Comparison of ENCODE assay signal across 8 cellular contexts in the genomic region with DNA sequence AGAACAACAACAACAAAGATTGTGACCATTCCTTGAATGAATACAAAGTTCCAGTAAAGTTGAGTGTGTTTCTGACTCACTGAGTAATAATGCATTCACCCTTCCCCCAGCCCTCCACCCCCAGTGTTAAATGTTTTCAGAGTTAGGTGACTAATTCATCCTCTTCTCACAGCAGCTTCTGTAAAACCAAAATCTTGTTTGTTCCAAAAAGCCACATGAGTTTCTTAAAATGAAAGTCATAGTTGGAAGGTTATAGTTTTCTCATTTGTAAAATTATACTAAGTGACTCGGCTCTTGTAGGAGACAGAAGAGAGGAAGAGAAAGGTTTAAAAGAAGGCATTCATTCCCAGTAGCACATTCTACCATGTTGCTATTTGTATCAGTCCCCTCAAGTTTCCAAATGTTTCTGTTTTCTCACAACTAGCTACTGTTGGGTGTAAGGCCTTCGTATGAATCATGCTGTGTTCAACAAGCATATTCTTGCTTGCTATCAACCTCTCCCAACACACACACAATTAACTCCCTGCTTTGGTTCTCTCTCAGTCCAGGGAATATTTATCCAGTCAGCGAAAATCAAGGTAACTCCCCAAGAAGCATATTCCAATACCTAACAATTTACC.
DNase-seq lines count a peak whose midpoint lies in the region; ATAC-seq and TF ChIP-seq lines count a peak whose summit lies in the region.

No MANE protein-coding gene starts in this region.

- H3K4me3 Mint-ChIP-seq in naive thymus-derived CD4-positive, alpha-beta T cell: peak overlapping the region in 2 of 10 donors; percentile 30 to 60

- CTCF ChIA-PET in naive thymus-derived CD4-positive, alpha-beta T cell (lab: Charles Lee): no interaction called here

- no peaks in the 10 kb centered on the region for H3K27me3 Mint-ChIP-seq in naive thymus-derived CD4-positive, alpha-beta T cell

- no peak for TF ChIP-seq POLR2A in NB4 (IDR thresholded peaks at IDR 0.05; ENCODE audit: extremely low read depth, insufficient read length)
- TF ChIP-seq POLR2A in vagina (IDR thresholded peaks at IDR 0.05): no peak

- H3K4me1 ChIP-seq in naive thymus-derived CD4-positive, alpha-beta T cell (ENCODE audit: control insufficient read depth in 2 of 2, insufficient read depth in 2 of 2, low read length in 2 of 2): no peaks in the 10 kb centered on the region
- peaks cover 22% of the 10 kb centered on the region for H3K4me1 ChIP-seq in vagina

- peak overlapping the region in 6 of 9 donors; percentile 5 to 91 (median 53) for H3K27ac Mint-ChIP-seq in naive thymus-derived CD4-positive, alpha-beta T cell

- DNase-seq in GM13976 (ENCODE audit: low spot score) (peak; percentile 48), HCEC 1CT (peak; percentile 92), NB4 (ENCODE audit: low read depth) (peak; percentile 21), astrocyte of the hippocampus (ENCODE audit: low read depth, low spot score) (peak; percentile 94), vagina (ENCODE audit: extremely low spot score in 2 of 2) (no peak), NCI-H2029 (lab: John Stamatoyannopoulos, UW) (no peak), NCI-H446 (lab: John Stamatoyannopoulos, UW) (no peak)
- peak in 1 of 9 donors; percentile 48 for DNase-seq in naive thymus-derived CD4-positive, alpha-beta T cell

- H3K4me3 ChIP-seq in NB4 (ENCODE audit: low read depth, low read length): no peak overlapping the region
- H3K4me3 ChIP-seq in naive thymus-derived CD4-positive, alpha-beta T cell (ENCODE audit: low read length): no peak overlapping the region
- no peak overlapping the region for H3K4me3 ChIP-seq in vagina

- H3K9me3 Mint-ChIP-seq in naive thymus-derived CD4-positive, alpha-beta T cell: peaks cover 0 to 4% (median 0%) of the 10 kb centered on the region in 11 donors

- POLR2A ChIA-PET in naive thymus-derived CD4-positive, alpha-beta T cell (lab: Charles Lee): no interaction called here

- no peak overlapping the region for H3K27ac ChIP-seq in naive thymus-derived CD4-positive, alpha-beta T cell (ENCODE audit: low read depth, low read length)
- peak overlapping the region; percentile 56 for H3K27ac ChIP-seq in vagina

- ATAC-seq in naive thymus-derived CD4-positive, alpha-beta T cell: no peak

- in situ Hi-C loops in GM13976 (cut with MboI; ENCODE audit: low sequenced_read_pairs, unreplicated experiment): no loop called here

- H3K36me3 ChIP-seq in naive thymus-derived CD4-positive, alpha-beta T cell (ENCODE audit: control insufficient read depth in 2 of 3, insufficient read depth in 3 of 3, low read length in 3 of 3): peaks cover 0 to 17% (median under 1%) of the 10 kb centered on the region in 3 experiments
- peaks cover 0 to 8% of the 10 kb centered on the region in 2 donors for H3K36me3 ChIP-seq in vagina

- H3K4me1 Mint-ChIP-seq in naive thymus-derived CD4-positive, alpha-beta T cell: peaks cover 0 to 44% (median 8%) of the 10 kb centered on the region in 7 donors

- TF ChIP-seq CTCF in GM13976 (IDR thresholded peaks at IDR 0.05; ENCODE audit: borderline replicate concordance, control extremely low read depth, extremely low read depth, insufficient read depth, missing control alignments): no peak
- no peak for TF ChIP-seq CTCF in NB4 (IDR thresholded peaks at IDR 0.05; ENCODE audit: low read depth, low read length)
- no peak for TF ChIP-seq CTCF in vagina (IDR thresholded peaks at IDR 0.05)

- intact Hi-C loops in naive thymus-derived CD4-positive, alpha-beta T cell (cut with micrococcal nuclease): loop anchor here in 1 of 2 donors (1.0 to 5.0 kb wide), 4 partner anchors 34 to 136 kb away; partner anchors contain the start of genes MBD2 and POLI
- intact Hi-C loops in vagina (cut with DNase I): no loop called here

- H3K9me3 ChIP-seq in naive thymus-derived CD4-positive, alpha-beta T cell (ENCODE audit: control insufficient read depth in 2 of 3, low read length in 3 of 3): no peaks in the 10 kb centered on the region
- H3K9me3 ChIP-seq in vagina: no peaks in the 10 kb centered on the region

- no peaks in the 10 kb centered on the region for H3K27me3 ChIP-seq in naive thymus-derived CD4-positive, alpha-beta T cell (ENCODE audit: control insufficient read depth in 2 of 2, insufficient read depth in 2 of 2, low read length in 2 of 2)
- H3K27me3 ChIP-seq in vagina: no peaks in the 10 kb centered on the region

- H3K36me3 Mint-ChIP-seq in naive thymus-derived CD4-positive, alpha-beta T cell: peaks cover 5 to 36% (median 18%) of the 10 kb centered on the region in 5 donors

Comparison
In these comparisons a context has a peak if more than half of its experiments do, and no peak if none do; other contexts are left out.
1. DNase-seq: peak in GM13976 (single experiment), HCEC 1CT (single experiment), NB4 (single experiment) and astrocyte of the hippocampus (single experiment); none in vagina (0 of 2), NCI-H2029 (single experiment) and NCI-H446 (0 of 2).